In genomic region chr14:104656014-104656714, GRCh38 we compare ENCODE assay signal across 12 cellular contexts. TPM values are rescaled to one million over a fixed set of nuclear protein-coding genes. Genes with fewer than 3 reads are reported as not detected.
A peak's percentile ranks its signal among the peaks of the same experiment; 100 is the strongest.
DNase-seq lines count a peak whose midpoint lies in the region; ATAC-seq and TF ChIP-seq lines count a peak whose summit lies in the region.
"Had no signal": no experiment of that assay in that cellular context is flagged by ENCODE, and none has a peak within 500 bp of the region (broad histone marks: within the 10 kb centered on the region; RNA-seq: fewer than 3 reads in every experiment).

No MANE protein-coding gene starts in this region.

- peak; percentile 15 for ATAC-seq in activated B cell treated with CpG ODN at 0.5 μM for 24 hours (ENCODE audit: low read depth)
- ATAC-seq in GM21529 (IDR thresholded peaks at IDR 0.05; ENCODE audit: unreplicated experiment), result no peak

- POLR2A ChIA-PET in activated B cell treated with CpG ODN at 0.5 μM for 24 hours (lab: Charles Lee), result interaction anchor here (0.8 to 9.8 kb wide), 5 partner anchors 10 to 96 kb away, joined by 4 to 182 read pairs (median 14); partner anchors contain the start of gene SIVA1

- peak overlapping the region; percentile 79 for H3K4me3 Mint-ChIP-seq in activated B cell treated with CpG ODN at 0.5 μM for 24 hours
- H3K4me3 Mint-ChIP-seq in neural crest cell, result peak overlapping the region; percentile 9

- no peaks in the 10 kb centered on the region for H3K79me2 ChIP-seq in Karpas-422 (ENCODE audit: low read length)

- peaks cover 24% of the 10 kb centered on the region for H3K9me3 ChIP-seq in Karpas-422 (ENCODE audit: low read length)
- no peaks in the 10 kb centered on the region for H3K9me3 ChIP-seq in suprapubic skin
- H3K9me3 ChIP-seq: adrenal gland had no signal

- peak overlapping the region; percentile 51 for H3K9ac ChIP-seq in Karpas-422 (ENCODE audit: low read length)

- H3K36me3 Mint-ChIP-seq in activated B cell treated with CpG ODN at 0.5 μM for 24 hours (ENCODE audit: low read depth), result no peaks in the 10 kb centered on the region
- H3K36me3 Mint-ChIP-seq in neural crest cell (ENCODE audit: low read depth), result peaks cover 4% of the 10 kb centered on the region

- H3K9me3 Mint-ChIP-seq in activated B cell treated with CpG ODN at 0.5 μM for 24 hours, result peaks cover 3% of the 10 kb centered on the region
- peaks cover 10% of the 10 kb centered on the region for H3K9me3 Mint-ChIP-seq in neural crest cell

- no peak for TF ChIP-seq EP300 in suprapubic skin (IDR thresholded peaks at IDR 0.05)

- no peak for TF ChIP-seq POLR2A in suprapubic skin (IDR thresholded peaks at IDR 0.05)

- intact Hi-C loops in activated B cell treated with CpG ODN at 0.5 μM for 24 hours (cut with micrococcal nuclease), result loop anchor here (2.0 kb wide), 1 partner anchor 21 kb away; no protein-coding TSS in a partner anchor

- H3K27ac ChIP-seq in Karpas-422 (ENCODE audit: low read length), result peak overlapping the region; percentile 88
- no peak overlapping the region for H3K27ac ChIP-seq in suprapubic skin
- H3K27ac ChIP-seq: adrenal gland, foreskin keratinocyte had no signal

- H2AFZ ChIP-seq in Karpas-422 (ENCODE audit: low read length), result peak overlapping the region; percentile 66

- TF ChIP-seq CTCF in activated B cell treated with CpG ODN at 0.5 μM for 24 hours (IDR thresholded peaks at IDR 0.05), result no peak
- no peak for TF ChIP-seq CTCF in neural crest cell (conservative IDR thresholded peaks at IDR 0.05)
- no peak for TF ChIP-seq CTCF in suprapubic skin (IDR thresholded peaks at IDR 0.05)

- DNase-seq in COLO829 (ENCODE audit: low spot score) (peak; percentile 40), Karpas-422 (peak; percentile 87), activated B cell treated with CpG ODN at 0.5 μM for 24 hours (peak; percentile 56), neural crest cell (ENCODE audit: low read depth, low spot score) (no peak), suprapubic skin (ENCODE audit: low spot score in 2 of 2) (no peak), putamen (ENCODE audit: low spot score) (no peak), NOMO-1 treated with DMSO at 0.1 percent for 48 hours (lab: John Stamatoyannopoulos, UW; ENCODE audit: unreplicated experiment) (no peak)
- DNase-seq: effector CD4-positive, alpha-beta T cell; foreskin keratinocyte had no signal

- H3K27me3 Mint-ChIP-seq in activated B cell treated with CpG ODN at 0.5 μM for 24 hours (no peaks in the 10 kb centered on the region), neural crest cell (ENCODE audit: low read depth) (no peaks in the 10 kb centered on the region)

- H4K20me1 ChIP-seq in Karpas-422 (ENCODE audit: insufficient read depth, low read depth, low read length), result no peaks in the 10 kb centered on the region

- H3K4me3 ChIP-seq in Karpas-422 (ENCODE audit: low read length) (peak overlapping the region; percentile 21; the same call in 1 of the 2 replicates), suprapubic skin (no peak overlapping the region)
- H3K4me3 ChIP-seq: adrenal gland had no signal

- peaks cover 85% of the 10 kb centered on the region for H3K4me1 Mint-ChIP-seq in activated B cell treated with CpG ODN at 0.5 μM for 24 hours
- H3K4me1 Mint-ChIP-seq in neural crest cell, result peaks cover 24% of the 10 kb centered on the region

- H3K36me3 ChIP-seq in Karpas-422 (ENCODE audit: insufficient read depth, low read length), result no peaks in the 10 kb centered on the region; the same call in 1 of the 2 replicates
- no peaks in the 10 kb centered on the region for H3K36me3 ChIP-seq in suprapubic skin
- H3K36me3 ChIP-seq: adrenal gland had no signal

- 56% methylated on average over 29 of the region's 29 CpGs for WGBS in suprapubic skin

- peak overlapping the region; percentile 54 for H3K4me2 ChIP-seq in Karpas-422 (ENCODE audit: low read depth, low read length, poor library complexity, severe bottlenecking)

- H3K4me1 ChIP-seq in Karpas-422 (ENCODE audit: low read length), result peaks cover 53% of the 10 kb centered on the region
- peaks cover 8% of the 10 kb centered on the region for H3K4me1 ChIP-seq in suprapubic skin
- H3K4me1 ChIP-seq: adrenal gland, foreskin keratinocyte had no signal

- H3K27me3 ChIP-seq in Karpas-422 (ENCODE audit: low read length) (no peaks in the 10 kb centered on the region; the same call in 1 of the 2 replicates), suprapubic skin (peaks cover 21% of the 10 kb centered on the region)

- CTCF ChIA-PET in activated B cell treated with CpG ODN at 0.5 μM for 24 hours (lab: Charles Lee), result interaction anchor here (1.1 to 3.0 kb wide), 6 partner anchors 10 to 53 kb away, joined by 3 to 11 read pairs (median 8); no protein-coding TSS in a partner anchor

- peak overlapping the region; percentile 98 for H3K27ac Mint-ChIP-seq in activated B cell treated with CpG ODN at 0.5 μM for 24 hours
- peak overlapping the region; percentile 78 for H3K27ac Mint-ChIP-seq in neural crest cell (ENCODE audit: unreplicated experiment)

- no peaks in the 10 kb centered on the region for H3K9me2 ChIP-seq in Karpas-422 (replicated peaks; ENCODE audit: insufficient read depth, low read length)

RNA-seq across cellular contexts. Expression of gene INF2, which starts 33.3 kb away (rescaled TPM):
- total RNA-seq in Karpas-422 (2014; rRNA removed; shearing (Covaris generic); ENCODE audit: low replicate concordance), result 2.3 and 4.4 TPM in 2 replicates
- total RNA-seq in activated B cell treated with CpG ODN at 0.5 μM for 24 hours (38.6 and 47.2 TPM in 2 replicates), neural crest cell (60.6 and 61.7 TPM in 2 replicates), suprapubic skin (100 to 1,000 TPM in 1 of 4 donors, 10 to 100 TPM in 3; 52.1 to 126 (median 81.8) TPM)

RNA-seq across cellular contexts. Expression of gene TMEM179, which starts 51.6 kb away (rescaled TPM):
- not detected in 2 replicates for total RNA-seq in Karpas-422 (2014; rRNA removed; shearing (Covaris generic); ENCODE audit: low replicate concordance)
- total RNA-seq in activated B cell treated with CpG ODN at 0.5 μM for 24 hours (not detected in 2 replicates), neural crest cell (19.4 and 20.2 TPM in 2 replicates), suprapubic skin (not detected)
- total RNA-seq: foreskin keratinocyte, HepG2 had no signal

Comparison
In these comparisons a context has a peak if more than half of its experiments do, and no peak if none do; other contexts are left out.
1. DNase-seq: peak in COLO829 (single experiment), Karpas-422 (single experiment) and activated B cell treated with CpG ODN at 0.5 μM for 24 hours (single experiment); none in neural crest cell (single experiment), suprapubic skin (0 of 2), putamen (single experiment) and NOMO-1 treated with DMSO at 0.1 percent for 48 hours (single experiment).
2. RNA of gene TMEM179, which starts 51.6 kb away (total RNA-seq): 19.4 to 20.2 TPM in neural crest cell; not detected in Karpas-422, not detected in activated B cell treated with CpG ODN at 0.5 μM for 24 hours and not detected in suprapubic skin; every median in the first group is over 10 times any median in the second.